ENCODE assay signal across 22 cellular contexts in the genomic region with DNA sequence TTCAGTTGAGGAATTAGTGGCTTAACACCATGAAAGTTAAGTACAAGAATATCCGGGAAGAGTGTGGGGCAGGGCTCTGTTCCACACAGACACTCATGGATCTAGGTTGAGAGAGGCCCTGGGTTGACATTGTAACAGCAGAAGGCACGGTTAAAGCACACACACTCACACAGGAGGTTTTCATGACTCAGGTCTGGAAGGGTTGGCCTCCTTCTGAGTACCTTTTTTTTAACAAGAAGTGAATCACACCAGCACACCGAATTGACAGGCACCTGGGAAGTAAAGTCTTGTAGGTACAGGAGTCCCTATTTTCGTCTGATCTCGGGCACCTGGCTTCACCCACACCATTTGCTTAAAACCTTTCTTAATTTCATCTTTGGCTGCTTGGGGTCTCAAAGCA.
DNase-seq lines count a peak whose midpoint lies in the region; ATAC-seq, FAIRE-seq and TF ChIP-seq lines count a peak whose summit lies in the region.
"Had no signal": no experiment of that assay in that cellular context is flagged by ENCODE, and none has a peak within 500 bp of the region (broad histone marks: within the 10 kb centered on the region; RNA-seq: fewer than 3 reads in every experiment).

No MANE protein-coding gene starts in this region.

- 0 out of 2 replicates have a peak overlapping the region, but pooled peaks have one; percentile 49 for H2AFZ ChIP-seq in H1 (ENCODE audit: low read length)
- H2AFZ ChIP-seq: GM23248 had no signal

- DNase-seq in activated naive CD4-positive, alpha-beta T cell treated with anti-CD3 and anti-CD28 coated beads, Interleukin-2, amount 50 U/mL, for 72 hours (ENCODE audit: low spot score in 2 of 2) = no peak
- peak; percentile 28 for DNase-seq in RWPE1 (ENCODE audit: low spot score)
- DNase-seq in H1 (ENCODE audit: low read depth in 1 of 2, low spot score in 2 of 2) = no peak
- DNase-seq in foreskin keratinocyte = peak; percentile 63 to 79
- no peak for DNase-seq in NCI-H1048 (lab: John Stamatoyannopoulos, UW)
- DNase-seq in AML-193 (lab: John Stamatoyannopoulos, UW) = no peak
- DNase-seq: CD4-positive, alpha-beta memory T cell; DMS153; DMS79; GF-D8; GM23248; HCEC 1CT; IMR-90 had no signal

- CTCF ChIA-PET in RWPE1 (lab: Yijun Ruan, JAX) = no interaction called here
- CTCF ChIA-PET in H1 (lab: Charles Lee; ENCODE audit: partially characterized antibody) = no interaction called here

- no peak overlapping the region for H4K8ac ChIP-seq in H1 (ENCODE audit: extremely low read depth, insufficient read depth, low read length)

- no peak overlapping the region for H3K4me3 Mint-ChIP-seq in activated naive CD4-positive, alpha-beta T cell treated with anti-CD3 and anti-CD28 coated beads, Interleukin-2, amount 50 U/mL, for 24 hours
- H3K4me3 Mint-ChIP-seq: CD14-positive monocyte; CD4-positive, alpha-beta memory T cell had no signal

- H3K56ac ChIP-seq in H1 (replicated peaks; ENCODE audit: insufficient read length, low read depth, low read length) = no peak overlapping the region

- H2BK12ac ChIP-seq in H1 (ENCODE audit: low read depth, low read length) = no peak overlapping the region

- ATAC-seq in activated naive CD4-positive, alpha-beta T cell treated with anti-CD3 and anti-CD28 coated beads, Interleukin-2, amount 50 U/mL, for 72 hours = no peak
- ATAC-seq in foreskin keratinocyte (peak; percentile 74), GM19455 (IDR thresholded peaks at IDR 0.05; ENCODE audit: unreplicated experiment) (no peak)
- ATAC-seq: A549 had no signal

- H3K14ac ChIP-seq in H1 (ENCODE audit: insufficient read length) = no peak overlapping the region

- no peak overlapping the region for H4K5ac ChIP-seq in H1 (ENCODE audit: insufficient read length, low read depth, low read length)

- FAIRE-seq in H1 (lab: Jason Lieb, UNC) = no peak
- FAIRE-seq: A549, GM19239, H54, HTR-8/SVneo had no signal

- H3K27ac Mint-ChIP-seq in activated naive CD4-positive, alpha-beta T cell treated with anti-CD3 and anti-CD28 coated beads, Interleukin-2, amount 50 U/mL, for 24 hours = peak overlapping the region; percentile 38
- H3K27ac Mint-ChIP-seq in activated naive CD4-positive, alpha-beta T cell treated with anti-CD3 and anti-CD28 coated beads, Interleukin-2, amount 50 U/mL, for 72 hours = no peak overlapping the region
- H3K27ac Mint-ChIP-seq: CD14-positive monocyte; CD4-positive, alpha-beta memory T cell had no signal

- H3K79me1 ChIP-seq in H1 (ENCODE audit: low read depth, low read length) = no peaks in the 10 kb centered on the region

- TF ChIP-seq CTCF in RWPE1 (conservative IDR thresholded peaks at IDR 0.05; ENCODE audit: low read depth) (no peak), H1 (IDR thresholded peaks at IDR 0.05; ENCODE audit: control extremely low read depth in 1 of 3, insufficient read depth in 1 of 3, low read depth in 1 of 3, low read length in 3 of 3) (no peak), foreskin keratinocyte (conservative IDR thresholded peaks at IDR 0.05) (no peak)

- no peak overlapping the region for H3K27ac ChIP-seq in RWPE1
- no peak overlapping the region for H3K27ac ChIP-seq in H1 (ENCODE audit: low read depth, low read length)
- H3K27ac ChIP-seq in foreskin keratinocyte = no peak overlapping the region
- H3K27ac ChIP-seq: 22Rv1, A549, BLaER1, GM23248 had no signal

- H2BK20ac ChIP-seq in H1 (ENCODE audit: low read length) = no peak overlapping the region

- H4K20me1 ChIP-seq in H1 (replicated peaks in 1 of 2; ENCODE audit: control insufficient read depth in 1 of 2, insufficient read depth in 2 of 2, low read length in 2 of 2) = no peaks in the 10 kb centered on the region
- H4K20me1 ChIP-seq: BLaER1 had no signal

- no peak overlapping the region for H3K4me3 ChIP-seq in H1 (ENCODE audit: extremely low read depth in 1 of 4, insufficient read depth in 2 of 4, low read depth in 3 of 4, low read length in 4 of 4)
- H3K4me3 ChIP-seq: A549, BLaER1, GM23248 had no signal

- H3K4me1 Mint-ChIP-seq in activated naive CD4-positive, alpha-beta T cell treated with anti-CD3 and anti-CD28 coated beads, Interleukin-2, amount 50 U/mL, for 24 hours = no peaks in the 10 kb centered on the region
- H3K4me1 Mint-ChIP-seq: CD14-positive monocyte; CD4-positive, alpha-beta memory T cell had no signal

- H3K23me2 ChIP-seq in H1 (ENCODE audit: low read depth, low read length) = no peaks in the 10 kb centered on the region

- H3K4me1 ChIP-seq in H1 (replicated peaks in 1 of 4; ENCODE audit: control insufficient read depth in 3 of 4, insufficient read depth in 4 of 4, low read length in 3 of 4) (no peaks in the 10 kb centered on the region), foreskin keratinocyte (no peaks in the 10 kb centered on the region)
- H3K4me1 ChIP-seq: A549 had no signal

- H3K27me3 Mint-ChIP-seq in activated naive CD4-positive, alpha-beta T cell treated with anti-CD3 and anti-CD28 coated beads, Interleukin-2, amount 50 U/mL, for 24 hours = peaks cover 2% of the 10 kb centered on the region
- H3K27me3 Mint-ChIP-seq: CD4-positive, alpha-beta memory T cell had no signal

- no peak overlapping the region for H3K23ac ChIP-seq in H1 (ENCODE audit: insufficient read length)

- H3K27me3 ChIP-seq in H1 (replicated peaks in 1 of 4; ENCODE audit: control insufficient read depth in 3 of 4, extremely low read depth in 1 of 4, insufficient read depth in 3 of 4, low read length in 3 of 4) = no peaks in the 10 kb centered on the region
- H3K27me3 ChIP-seq in foreskin keratinocyte = no peaks in the 10 kb centered on the region
- H3K27me3 ChIP-seq: BLaER1 had no signal

- no peak overlapping the region for H2BK120ac ChIP-seq in H1 (replicated peaks; ENCODE audit: low read depth, low read length)

- TF ChIP-seq RAD21 in H1 (IDR thresholded peaks at IDR 0.05 in 1 of 2, conservative IDR thresholded peaks at IDR 0.05 in 1 of 2; ENCODE audit: low read depth in 2 of 2, low read length in 2 of 2) = no peak

- no peak overlapping the region for H3K9ac ChIP-seq in H1 (replicated peaks in 1 of 4; ENCODE audit: extremely low read depth in 1 of 4, low read depth in 3 of 4, low read length in 3 of 4)
- H3K9ac ChIP-seq: BLaER1, GM23248 had no signal

- no peak overlapping the region for H4K91ac ChIP-seq in H1 (replicated peaks; ENCODE audit: insufficient read length, low read length)

- no peak overlapping the region for H2BK15ac ChIP-seq in H1 (ENCODE audit: low read length)

- POLR2A ChIA-PET in RWPE1 (lab: Yijun Ruan, JAX; ENCODE audit: low non-redundant PET) (no interaction called here), H1 (lab: Charles Lee; ENCODE audit: partially characterized antibody) (no interaction called here)

- WGBS in H1 (ENCODE audit: extremely low coverage in 1 of 2, insufficient coverage in 1 of 2, insufficient read length in 1 of 2, insufficient replicate concordance in 2 of 2, low coverage in 1 of 2, low lambda C conversion rate in 2 of 2, missing lambda C conversion rate in 1 of 2), 2 experiments = 95% methylated on average over 5 of the region's 5 CpGs; no CpG with 5 or more reads in 1 of the 2 experiments

- no peaks in the 10 kb centered on the region for H3K36me3 ChIP-seq in H1 (ENCODE audit: control insufficient read depth in 2 of 4, insufficient read depth in 4 of 4, low read length in 3 of 4)
- H3K36me3 ChIP-seq: BLaER1 had no signal

- no peak for TF ChIP-seq EP300 in H1 (IDR thresholded peaks at IDR 0.05; ENCODE audit: borderline replicate concordance in 1 of 2, low read depth in 2 of 2, low read length in 2 of 2)

- H3K9me3 Mint-ChIP-seq in activated naive CD4-positive, alpha-beta T cell treated with anti-CD3 and anti-CD28 coated beads, Interleukin-2, amount 50 U/mL, for 24 hours = no peaks in the 10 kb centered on the region
- peaks cover 0 to 4% of the 10 kb centered on the region in 2 donors for H3K9me3 Mint-ChIP-seq in activated naive CD4-positive, alpha-beta T cell treated with anti-CD3 and anti-CD28 coated beads, Interleukin-2, amount 50 U/mL, for 72 hours

- no peak for TF ChIP-seq POLR2A in H1 (IDR thresholded peaks at IDR 0.05; ENCODE audit: control extremely low read depth in 1 of 2, low read depth in 2 of 2, low read length in 2 of 2)

- no peak overlapping the region for H3K4ac ChIP-seq in H1 (replicated peaks; ENCODE audit: insufficient read length, low read depth, low read length)

- peaks cover 0 to 4% of the 10 kb centered on the region in 2 experiments; a peak in 1 of 4 replicates for H3K9me3 ChIP-seq in H1 (ENCODE audit: insufficient read depth in 2 of 2, low read depth in 1 of 2, low read length in 1 of 2)
- H3K9me3 ChIP-seq: A549, BLaER1 had no signal

- H2BK5ac ChIP-seq in H1 (ENCODE audit: low read depth, low read length) = no peak overlapping the region

- H3K79me2 ChIP-seq in H1 (ENCODE audit: control insufficient read depth in 1 of 2, insufficient read depth in 2 of 2, low read length in 2 of 2) = no peaks in the 10 kb centered on the region; a peak in 1 of 4 replicates

- H3K36me3 Mint-ChIP-seq in activated naive CD4-positive, alpha-beta T cell treated with anti-CD3 and anti-CD28 coated beads, Interleukin-2, amount 50 U/mL, for 24 hours = no peaks in the 10 kb centered on the region
- no peaks in the 10 kb centered on the region for H3K36me3 Mint-ChIP-seq in activated naive CD4-positive, alpha-beta T cell treated with anti-CD3 and anti-CD28 coated beads, Interleukin-2, amount 50 U/mL, for 72 hours
- H3K36me3 Mint-ChIP-seq: CD14-positive monocyte; CD4-positive, alpha-beta memory T cell had no signal

- no peak overlapping the region for H3K18ac ChIP-seq in H1 (ENCODE audit: extremely low read depth, low read length)

- no peak overlapping the region for H3K4me2 ChIP-seq in H1 (ENCODE audit: insufficient read depth in 1 of 2, low read depth in 2 of 2, low read length in 2 of 2)
- H3K4me2 ChIP-seq: A549, BLaER1 had no signal

- H2AK5ac ChIP-seq in H1 (ENCODE audit: low read depth, low read length) = no peak overlapping the region

TF ChIP-seq in H1, 55 proteins besides CTCF, POLR2A, EP300 and RAD21 (continues in another document):
- TF ChIP-seq SIX5 (IDR thresholded peaks at IDR 0.05; ENCODE audit: low read depth, low read length) (no peak), KDM5A (IDR thresholded peaks at IDR 0.05; ENCODE audit: low read length) (no peak), POLR2AphosphoS5 (IDR thresholded peaks at IDR 0.05; ENCODE audit: low read depth, low read length) (no peak), RFX5 (IDR thresholded peaks at IDR 0.05; ENCODE audit: borderline replicate concordance, low read depth, low read length) (no peak), FOSL1 (IDR thresholded peaks at IDR 0.05; ENCODE audit: insufficient read depth, low read depth, low read length) (no peak), TBP (IDR thresholded peaks at IDR 0.05; ENCODE audit: low read depth, low read length) (no peak), TEAD4 (IDR thresholded peaks at IDR 0.05; ENCODE audit: low read depth, low read length) (no peak), POU5F1 (IDR thresholded peaks at IDR 0.05; ENCODE audit: low read depth, low read length) (no peak), CBX8 (IDR thresholded peaks at IDR 0.05; ENCODE audit: borderline replicate concordance, low read depth, low read length) (no peak), CHD1 (IDR thresholded peaks at IDR 0.05; ENCODE audit: low read depth, low read length) (no peak), SUZ12 (IDR thresholded peaks at IDR 0.05; ENCODE audit: low read length) (no peak), HDAC2 (IDR thresholded peaks at IDR 0.05; ENCODE audit: borderline replicate concordance in 1 of 2, low read depth in 2 of 2, low read length in 2 of 2) (no peak)

Comparison
In these comparisons a context has a peak if more than half of its experiments do, and no peak if none do; other contexts are left out.
1. DNase-seq: peak in RWPE1 (single experiment) and foreskin keratinocyte (2 of 2); none in activated naive CD4-positive, alpha-beta T cell treated with anti-CD3 and anti-CD28 coated beads, Interleukin-2, amount 50 U/mL, for 72 hours (0 of 2), H1 (0 of 2), NCI-H1048 (single experiment) and AML-193 (0 of 2).